19 cellular contexts compared by ENCODE assay signal in genomic region chr20:36446557-36446956, GRCh38.
"Had no signal": no experiment of that assay in that cellular context is flagged by ENCODE, and none has a peak within 500 bp of the region (broad histone marks: within the 10 kb centered on the region; RNA-seq: fewer than 3 reads in every experiment).

No MANE protein-coding gene starts in this region.

- H3K36me3 ChIP-seq: colonic mucosa, neutrophil, right lobe of liver, tibial nerve had no signal

- DNase-seq: colonic mucosa; dermis blood vessel endothelial cell; head of caudate nucleus; kidney; left colon; left ventricle myocardium superior; mesendoderm; naive thymus-derived CD4-positive, alpha-beta T cell; nephron progenitor cell; psoas muscle; retina; right lobe of liver; stimulated activated CD4-positive, alpha-beta T cell treated with anti-CD3 and anti-CD28 coated beads, Interleukin-4, amount 100 ng/mL, for 1 hour had no signal

- H3K9me3 ChIP-seq: colonic mucosa, neutrophil, psoas muscle, right lobe of liver, tibial nerve had no signal

- H3K27me3 ChIP-seq: colonic mucosa, foreskin keratinocyte, hepatocyte, right lobe of liver, tibial nerve had no signal

- H3K27ac ChIP-seq: colonic mucosa, foreskin keratinocyte, hepatocyte, neutrophil, psoas muscle, right lobe of liver, tibial nerve had no signal

- H3K4me1 ChIP-seq: colonic mucosa, foreskin keratinocyte, right lobe of liver, tibial nerve had no signal

- ATAC-seq: foreskin keratinocyte; left colon; left ventricle myocardium superior; naive thymus-derived CD4-positive, alpha-beta T cell; stimulated activated memory B cell treated with anti-CD40 and anti-IgM and Interleukin-4, amounts not matched to agents 10 μg/mL and 1 μg/mL and 100 μg/mL, for 72 hours had no signal

- H3K4me3 ChIP-seq: colonic mucosa, hepatocyte, lung, psoas muscle, right lobe of liver, tibial nerve had no signal
